ENCODE assay signal across 23 cellular contexts in the genomic region with DNA sequence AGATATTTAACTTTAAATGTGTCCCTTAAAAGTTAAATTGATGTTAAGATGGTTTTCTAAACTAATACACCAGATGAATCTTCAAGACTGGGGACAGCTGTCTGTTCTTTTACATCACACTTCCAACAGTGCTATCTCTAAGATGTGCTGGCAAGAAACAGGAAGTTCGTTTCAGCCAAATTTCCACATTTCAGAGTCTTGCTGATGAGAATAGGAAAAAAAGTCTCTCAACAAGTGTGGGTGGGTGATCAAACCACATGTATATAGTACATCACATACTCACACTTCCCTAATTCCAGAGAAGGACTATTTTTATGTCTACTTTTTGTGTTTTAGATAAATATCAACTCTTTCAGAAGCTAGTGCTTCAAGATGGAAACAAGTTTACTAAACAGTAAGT.
DNase-seq lines count a peak whose midpoint lies in the region; ATAC-seq, FAIRE-seq and TF ChIP-seq lines count a peak whose summit lies in the region.
"Had no signal": no experiment of that assay in that cellular context is flagged by ENCODE, and none has a peak within 500 bp of the region (broad histone marks: within the 10 kb centered on the region; RNA-seq: fewer than 3 reads in every experiment).

No MANE protein-coding gene starts in this region.

- DNase-seq in Ammon's horn (ENCODE audit: low spot score) (peak; percentile 34), LHCN-M2 (ENCODE audit: low read depth) (peak; percentile 18), SKM-1 (lab: John Stamatoyannopoulos, UW; ENCODE audit: unreplicated experiment) (peak; percentile 81), globus pallidus (ENCODE audit: low spot score) (peak; percentile 5), GM12891 (ENCODE audit: insufficient read length, low spot score) (no peak), A172 (ENCODE audit: low spot score) (no peak), Right ventricle myocardium inferior (ENCODE audit: missing footprints) (no peak)
- DNase-seq in NK-92 treated with Interleukin-12 subunit alpha and Interleukin-12 subunit beta, amount 100 ng/mL, for 24 hours (lab: John Stamatoyannopoulos, UW) = no peak
- DNase-seq: activated CD4-positive, alpha-beta memory T cell treated with anti-CD3 and anti-CD28 coated beads, Interleukin-2, amount 10 ng/mL, durations not matched to agents 7 days and 5 days; activated naive CD8-positive, alpha-beta T cell treated with anti-CD3 and anti-CD28 coated beads, Interleukin-2, amount 10 ng/mL, durations not matched to agents 7 days and 5 days; effector CD8-positive, alpha-beta T cell; foreskin fibroblast; HCEC 1CT; immature natural killer cell; IMR-90; left ventricle myocardium inferior; naive thymus-derived CD4-positive, alpha-beta T cell; NCI-H1436 treated with DMSO at 0.1 percent for 48 hours; NCI-H446 treated with DMSO at 0.1 percent for 48 hours; nucleus accumbens; upper lobe of left lung had no signal

- FAIRE-seq in GM12891 (lab: Jason Lieb, UNC) = no peak
- FAIRE-seq: colon had no signal

- no peak for ATAC-seq in Right ventricle myocardium inferior
- ATAC-seq: naive thymus-derived CD4-positive, alpha-beta T cell; Panc1 had no signal

- no peak for TF ChIP-seq POLR2A in GM12891 (IDR thresholded peaks at IDR 0.05; ENCODE audit: low read depth, low read length)

- intact Hi-C loops in Right ventricle myocardium inferior (cut with DNase I) = no loop called here

TF ChIP-seq in GM12891, 5 proteins besides CTCF, POLR2A, EP300 and RAD21:
- TF ChIP-seq TAF1 (IDR thresholded peaks at IDR 0.05; ENCODE audit: low read depth, low read length) (no peak), SPI1 (IDR thresholded peaks at IDR 0.05; ENCODE audit: low read depth, low read length) (no peak), PAX5 (IDR thresholded peaks at IDR 0.05; ENCODE audit: insufficient read depth, low read length, severe bottlenecking) (no peak)
TF ChIP-seq in GM12891: peak in this region for 0.

Comparison
In these comparisons a context has a peak if more than half of its experiments do, and no peak if none do; other contexts are left out.
1. DNase-seq: peak in Ammon's horn (single experiment), LHCN-M2 (single experiment), SKM-1 (single experiment) and globus pallidus (single experiment); none in NK-92 treated with Interleukin-12 subunit alpha and Interleukin-12 subunit beta, amount 100 ng/mL, for 24 hours (single experiment), GM12891 (single experiment), A172 (single experiment) and Right ventricle myocardium inferior (single experiment).